12 cellular contexts compared by ENCODE assay signal in genomic region chr3:185717121-185717520, GRCh38.
DNase-seq lines count a peak whose midpoint lies in the region; ATAC-seq and TF ChIP-seq lines count a peak whose summit lies in the region.
"Had no signal": no experiment of that assay in that cellular context is flagged by ENCODE, and none has a peak within 500 bp of the region (broad histone marks: within the 10 kb centered on the region; RNA-seq: fewer than 3 reads in every experiment).

No MANE protein-coding gene starts in this region.

- H3K9me3 Mint-ChIP-seq in activated naive CD8-positive, alpha-beta T cell treated with anti-CD3 and anti-CD28 coated beads, Interleukin-2, amount 50 U/mL, for 24 hours: no peaks in the 10 kb centered on the region
- H3K9me3 Mint-ChIP-seq in Calu3 (ENCODE audit: low read depth, unreplicated experiment): no peaks in the 10 kb centered on the region
- H3K9me3 Mint-ChIP-seq: activated T-helper 17 cell treated with anti-CD3 and anti-CD28 coated beads, Interleukin-2, amount 50 U/mL, for 72 hours had no signal

- H3K36me3 Mint-ChIP-seq in activated naive CD8-positive, alpha-beta T cell treated with anti-CD3 and anti-CD28 coated beads, Interleukin-2, amount 50 U/mL, for 24 hours (ENCODE audit: low read depth): no peaks in the 10 kb centered on the region
- peaks cover 26% of the 10 kb centered on the region for H3K36me3 Mint-ChIP-seq in Calu3 (ENCODE audit: insufficient read depth, unreplicated experiment)

- TF ChIP-seq POLR2A in gastroesophageal sphincter (IDR thresholded peaks at IDR 0.05) (no peak), transverse colon (IDR thresholded peaks at IDR 0.05) (no peak)

- H3K27me3 Mint-ChIP-seq in activated naive CD8-positive, alpha-beta T cell treated with anti-CD3 and anti-CD28 coated beads, Interleukin-2, amount 50 U/mL, for 24 hours: peaks cover 3% of the 10 kb centered on the region
- no peaks in the 10 kb centered on the region for H3K27me3 Mint-ChIP-seq in Calu3 (ENCODE audit: unreplicated experiment)

- in situ Hi-C loops in transverse colon (cut with MboI; ENCODE audit: low pct_ligation_motif_present in 1 of 4, low pct_unique_long_range_greater_than_20kb in 1 of 4, low sequenced_read_pairs in 3 of 4): no loop called here

- BruUV-seq in Calu3 (replicated peaks; lab: Mats Ljungman, UMichigan): no TSS peak

- no peaks in the 10 kb centered on the region for H3K9me3 ChIP-seq in gastroesophageal sphincter
- H3K9me3 ChIP-seq in transverse colon: no peaks in the 10 kb centered on the region

- TF ChIP-seq CTCF in VCaP (conservative IDR thresholded peaks at IDR 0.05) (no peak), gastroesophageal sphincter (IDR thresholded peaks at IDR 0.05) (no peak), transverse colon (IDR thresholded peaks at IDR 0.05) (no peak), Calu3 (IDR thresholded peaks at IDR 0.05; ENCODE audit: unreplicated experiment) (no peak)

- H3K4me3 Mint-ChIP-seq in activated naive CD8-positive, alpha-beta T cell treated with anti-CD3 and anti-CD28 coated beads, Interleukin-2, amount 50 U/mL, for 24 hours: no peak overlapping the region
- no peak overlapping the region for H3K4me3 Mint-ChIP-seq in Calu3 (ENCODE audit: low read depth, unreplicated experiment)
- H3K4me3 Mint-ChIP-seq: activated T-helper 17 cell treated with anti-CD3 and anti-CD28 coated beads, Interleukin-2, amount 50 U/mL, for 72 hours had no signal

- peak; percentile 51 for ATAC-seq in gastroesophageal sphincter
- no peak for ATAC-seq in activated naive CD8-positive, alpha-beta T cell treated with anti-CD3 and anti-CD28 coated beads, Interleukin-2, amount 50 U/mL, for 24 hours
- ATAC-seq: activated T-helper 17 cell treated with anti-CD3 and anti-CD28 coated beads, Interleukin-2, amount 50 U/mL, for 72 hours had no signal

- CTCF ChIA-PET in Calu3 (lab: Charles Lee): interaction anchor here (0.6 kb wide), 1 partner anchor 166 kb away, joined by 5 read pairs; no protein-coding TSS in a partner anchor

- WGBS in gastroesophageal sphincter (ENCODE audit: low coverage in 1 of 2), 2 donors: 37 to 57% methylated on average over 1 to 2 of the region's 4 CpGs
- 41% methylated on average over 4 of the region's 4 CpGs; no CpG with 5 or more reads in 1 of the 2 donors for whole genome bisulfite sequencing in transverse colon (ENCODE audit: low coverage in 1 of 2), 2 donors

- intact Hi-C loops in transverse colon (cut with DNase I; ENCODE audit: low total_unique reads): no loop called here
- intact Hi-C loops in Calu3 (cut with micrococcal nuclease; ENCODE audit: unreplicated experiment): no loop called here

- H3K4me1 ChIP-seq in gastroesophageal sphincter: no peaks in the 10 kb centered on the region
- H3K4me1 ChIP-seq in transverse colon: peaks cover 3 to 43% (median 21%) of the 10 kb centered on the region in 4 donors

- no peaks in the 10 kb centered on the region for H3K36me3 ChIP-seq in gastroesophageal sphincter
- no peaks in the 10 kb centered on the region for H3K36me3 ChIP-seq in transverse colon

- peak overlapping the region; percentile 57 for H3K27ac ChIP-seq in VCaP
- no peak overlapping the region for H3K27ac ChIP-seq in gastroesophageal sphincter
- peak overlapping the region; percentile 11 to 57 (median 39) for H3K27ac ChIP-seq in transverse colon

- TF ChIP-seq EP300 in gastroesophageal sphincter (IDR thresholded peaks at IDR 0.05) (no peak), transverse colon (IDR thresholded peaks at IDR 0.05; ENCODE audit: low read depth) (no peak)

- H3K27ac Mint-ChIP-seq in activated naive CD8-positive, alpha-beta T cell treated with anti-CD3 and anti-CD28 coated beads, Interleukin-2, amount 50 U/mL, for 24 hours: no peak overlapping the region
- H3K27ac Mint-ChIP-seq in Calu3 (ENCODE audit: unreplicated experiment): no peak overlapping the region
- H3K27ac Mint-ChIP-seq: activated T-helper 17 cell treated with anti-CD3 and anti-CD28 coated beads, Interleukin-2, amount 50 U/mL, for 72 hours had no signal

- H3K4me3 ChIP-seq in gastroesophageal sphincter (no peak overlapping the region), transverse colon (no peak overlapping the region)

- no peaks in the 10 kb centered on the region for H3K4me1 Mint-ChIP-seq in activated naive CD8-positive, alpha-beta T cell treated with anti-CD3 and anti-CD28 coated beads, Interleukin-2, amount 50 U/mL, for 24 hours
- peaks cover 71% of the 10 kb centered on the region for H3K4me1 Mint-ChIP-seq in Calu3 (ENCODE audit: low read depth, unreplicated experiment)
- H3K4me1 Mint-ChIP-seq: activated T-helper 17 cell treated with anti-CD3 and anti-CD28 coated beads, Interleukin-2, amount 50 U/mL, for 72 hours had no signal

- DNase-seq in SIG-M5 treated with dmso at 0.1 percent for 504 hours (lab: John Stamatoyannopoulos, UW; ENCODE audit: unreplicated experiment) (peak; percentile 26), SIG-M5 (lab: John Stamatoyannopoulos, UW) (no peak), transverse colon (no peak), Calu3 (no peak)
- DNase-seq in activated naive CD4-positive, alpha-beta T cell treated with anti-CD3 and anti-CD28 coated beads, Interleukin-2, amount 50 U/mL, for 16 hours: no peak
- DNase-seq in activated naive CD8-positive, alpha-beta T cell treated with anti-CD3 and anti-CD28 coated beads, Interleukin-2, amount 50 U/mL, for 24 hours: no peak
- DNase-seq: 8988T, NCI-H1105 treated with DMSO at 0.1 percent for 48 hours, T-helper 1 cell had no signal

- H3K27me3 ChIP-seq in gastroesophageal sphincter (no peaks in the 10 kb centered on the region), transverse colon (no peaks in the 10 kb centered on the region)

Comparison
In these comparisons a context has a peak if more than half of its experiments do, and no peak if none do; other contexts are left out.
1. H3K27ac ChIP-seq: peak in VCaP (single experiment) and transverse colon (4 of 4); none in gastroesophageal sphincter (0 of 4).